In genomic region chr1:41639332-41639936, GRCh38 we compare ENCODE assay signal across 8 cellular contexts.
DNase-seq lines count a peak whose midpoint lies in the region; ATAC-seq and TF ChIP-seq lines count a peak whose summit lies in the region.

No MANE protein-coding gene starts in this region.

- H3K9me2 ChIP-seq in GM23338 (ENCODE audit: insufficient read depth): no peaks in the 10 kb centered on the region

- H3K9me3 Mint-ChIP-seq in activated B cell treated with CpG ODN at 0.5 μM for 24 hours (no peaks in the 10 kb centered on the region), GM23338 (no peaks in the 10 kb centered on the region)

- TF ChIP-seq CTCF in activated B cell treated with CpG ODN at 0.5 μM for 24 hours (IDR thresholded peaks at IDR 0.05) (no peak), GM23338 (conservative IDR thresholded peaks at IDR 0.05; ENCODE audit: low read depth in 2 of 2) (no peak)

- no peaks in the 10 kb centered on the region for H3F3A ChIP-seq in GM23338 (replicated peaks; ENCODE audit: low read depth)

- H3K4me3 ChIP-seq in GM23338: no peak overlapping the region

- no peaks in the 10 kb centered on the region for H3K79me2 ChIP-seq in GM23338 (replicated peaks; ENCODE audit: insufficient read depth)

- intact Hi-C loops in activated B cell treated with CpG ODN at 0.5 μM for 24 hours (cut with micrococcal nuclease): no loop called here

- H3K27ac ChIP-seq in GM23338 (ENCODE audit: low read depth): no peak overlapping the region

- ATAC-seq in GM18498 (IDR thresholded peaks at IDR 0.05; ENCODE audit: unreplicated experiment) (peak; percentile 54), activated B cell treated with CpG ODN at 0.5 μM for 24 hours (ENCODE audit: low read depth) (no peak), esophagus mucosa (peak; percentile 39), GM23338 (no peak), GM21737 (IDR thresholded peaks at IDR 0.05; ENCODE audit: unreplicated experiment) (no peak)

- H3K36me3 Mint-ChIP-seq in activated B cell treated with CpG ODN at 0.5 μM for 24 hours (ENCODE audit: low read depth): no peaks in the 10 kb centered on the region
- no peaks in the 10 kb centered on the region for H3K36me3 Mint-ChIP-seq in GM23338 (ENCODE audit: low read depth)

- H4K20me1 ChIP-seq in GM23338 (replicated peaks; ENCODE audit: insufficient read depth): no peaks in the 10 kb centered on the region

- H3K27me3 Mint-ChIP-seq in activated B cell treated with CpG ODN at 0.5 μM for 24 hours (no peaks in the 10 kb centered on the region), GM23338 (ENCODE audit: insufficient read depth, low read depth, poor library complexity) (peaks cover 4% of the 10 kb centered on the region)

- peak overlapping the region; percentile 79 for H3K27ac Mint-ChIP-seq in activated B cell treated with CpG ODN at 0.5 μM for 24 hours
- no peak overlapping the region for H3K27ac Mint-ChIP-seq in GM23338

- H3K4me2 ChIP-seq in GM23338: no peak overlapping the region

- POLR2A ChIA-PET in activated B cell treated with CpG ODN at 0.5 μM for 24 hours (lab: Charles Lee): interaction anchor here (0.6 to 1.2 kb wide), 2 partner anchors 89 to 100 kb away, joined by 3 read pairs; no protein-coding TSS in a partner anchor

- no peaks in the 10 kb centered on the region for H3K4me1 ChIP-seq in GM23338 (ENCODE audit: insufficient read depth)

- H3K36me3 ChIP-seq in GM23338 (ENCODE audit: insufficient read depth): no peaks in the 10 kb centered on the region

- H3K4me3 Mint-ChIP-seq in activated B cell treated with CpG ODN at 0.5 μM for 24 hours: peak overlapping the region; percentile 25
- H3K4me3 Mint-ChIP-seq in GM23338: no peak overlapping the region

- no peaks in the 10 kb centered on the region for H3K27me3 ChIP-seq in GM23338 (ENCODE audit: insufficient read depth)

- H3K4me1 Mint-ChIP-seq in activated B cell treated with CpG ODN at 0.5 μM for 24 hours: peaks cover 41% of the 10 kb centered on the region
- H3K4me1 Mint-ChIP-seq in GM23338: peaks cover 6% of the 10 kb centered on the region; the same call in 2 of the 3 replicates

- H2AFZ ChIP-seq in GM23338: no peak overlapping the region

- DNase-seq in activated B cell treated with CpG ODN at 0.5 μM for 24 hours (no peak), NCI-H524 (lab: John Stamatoyannopoulos, UW) (no peak), GM23338 (ENCODE audit: low spot score) (no peak), NAMALWA (ENCODE audit: low spot score) (no peak)
- DNase-seq in stimulated activated CD4-positive, alpha-beta T cell treated with anti-CD3 and anti-CD28 coated beads, Interleukin-2, amount 100 ng/mL, for 24 hours: peak; percentile 63 to 66

- CTCF ChIA-PET in activated B cell treated with CpG ODN at 0.5 μM for 24 hours (lab: Charles Lee): interaction anchor here (1.7 kb wide), 1 partner anchor 14 kb away, joined by 4 read pairs; no protein-coding TSS in a partner anchor

TF ChIP-seq in GM23338, 12 proteins besides CTCF, POLR2A, EP300 and RAD21:
- TF ChIP-seq NANOG (IDR thresholded peaks at IDR 0.05; ENCODE audit: borderline replicate concordance): no peak
- no peak for TF ChIP-seq CREB1 (CRISPR knock-in tag; IDR thresholded peaks at IDR 0.05; ENCODE audit: low read depth)
- TF ChIP-seq STAT1 (IDR thresholded peaks at IDR 0.05; ENCODE audit: unreplicated experiment): no peak
- no peak for TF ChIP-seq ZNF462 (CRISPR knock-in tag; IDR thresholded peaks at IDR 0.05)
- TF ChIP-seq ZNF331 (CRISPR knock-in tag; IDR thresholded peaks at IDR 0.05; ENCODE audit: low read depth): no peak
- no peak for TF ChIP-seq JUNB (IDR thresholded peaks at IDR 0.05; ENCODE audit: unreplicated experiment)

Comparison
In these comparisons a context has a peak if more than half of its experiments do, and no peak if none do; other contexts are left out.
1. ATAC-seq: peak in GM18498 (single experiment) and esophagus mucosa (single experiment); none in activated B cell treated with CpG ODN at 0.5 μM for 24 hours (single experiment), GM23338 (single experiment) and GM21737 (single experiment).
2. DNase-seq: peak in stimulated activated CD4-positive, alpha-beta T cell treated with anti-CD3 and anti-CD28 coated beads, Interleukin-2, amount 100 ng/mL, for 24 hours (2 of 2); none in activated B cell treated with CpG ODN at 0.5 μM for 24 hours (single experiment), NCI-H524 (0 of 2), GM23338 (single experiment) and NAMALWA (single experiment).